8 cellular contexts compared by ENCODE assay signal in genomic region chr10:50992356-50992866, GRCh38.
DNase-seq lines count a peak whose midpoint lies in the region; ATAC-seq and TF ChIP-seq lines count a peak whose summit lies in the region.

No MANE protein-coding gene starts in this region.

- H3K36me3 ChIP-seq in RWPE2 (ENCODE audit: low read depth) (no peaks in the 10 kb centered on the region), esophagus squamous epithelium (no peaks in the 10 kb centered on the region), mesodermal cell (ENCODE audit: control insufficient read depth, insufficient read depth, low read length) (no peaks in the 10 kb centered on the region), thyroid gland (no peaks in the 10 kb centered on the region)

- H3K9me3 ChIP-seq in RWPE2 (ENCODE audit: severe bottlenecking) (no peaks in the 10 kb centered on the region), esophagus squamous epithelium (no peaks in the 10 kb centered on the region), mesodermal cell (ENCODE audit: control insufficient read depth, low read length) (no peaks in the 10 kb centered on the region), thyroid gland (no peaks in the 10 kb centered on the region)

- TF ChIP-seq POLR2A in esophagus squamous epithelium (IDR thresholded peaks at IDR 0.05) (no peak), thyroid gland (IDR thresholded peaks at IDR 0.05) (no peak)

- ATAC-seq in RWPE2 (ENCODE audit: low read depth) (0 out of 3 replicates have a peak, but pooled peaks have one; percentile 15), GM21576 (IDR thresholded peaks at IDR 0.05; ENCODE audit: unreplicated experiment) (no peak), HG02852 (IDR thresholded peaks at IDR 0.05; ENCODE audit: unreplicated experiment) (no peak)

- H3K4me3 ChIP-seq in RWPE2 (ENCODE audit: severe bottlenecking) (no peak overlapping the region), esophagus squamous epithelium (peak overlapping the region in 3 of 4 donors; percentile 53 to 72 (median 61)), mesodermal cell (ENCODE audit: extremely low read depth, insufficient read depth, low read length, poor library complexity, severe bottlenecking) (peak overlapping the region; percentile 57), thyroid gland (replicated peaks in 1 of 3) (peak overlapping the region in 2 of 3 donors; percentile 0 to 57)

- H3K4me1 ChIP-seq in RWPE2 (ENCODE audit: insufficient read depth, poor library complexity, severe bottlenecking) (no peaks in the 10 kb centered on the region), esophagus squamous epithelium (peaks cover 0 to 40% (median 5%) of the 10 kb centered on the region in 3 donors), mesodermal cell (ENCODE audit: control insufficient read depth, insufficient read depth, low read length, poor library complexity, severe bottlenecking) (peaks cover 12% of the 10 kb centered on the region), thyroid gland (no peaks in the 10 kb centered on the region)

- intact Hi-C loops in esophagus squamous epithelium (cut with DNase I) = no loop called here
- intact Hi-C loops in thyroid gland (cut with DNase I) = no loop called here

- WGBS in esophagus squamous epithelium, 2 donors = 46 to 50% methylated on average over 11 to 12 of the region's 13 CpGs
- 42 to 48% methylated on average over 5 to 8 of the region's 13 CpGs for WGBS in mesodermal cell (ENCODE audit: insufficient coverage in 2 of 2), 2 experiments
- WGBS in thyroid gland, 2 donors = 51 to 62% methylated on average over 12 to 13 of the region's 13 CpGs

- DNase-seq in RWPE2 (ENCODE audit: low spot score) (no peak), esophagus squamous epithelium (lab: John Stamatoyannopoulos, UW) (no peak), thyroid gland (no peak), NCI-H146 (lab: John Stamatoyannopoulos, UW) (no peak), DMS153 treated with DMSO at 0.1 percent for 48 hours (lab: John Stamatoyannopoulos, UW; ENCODE audit: unreplicated experiment) (no peak)

- no peak overlapping the region for H3K27ac ChIP-seq in RWPE2 (ENCODE audit: poor library complexity, severe bottlenecking)
- peak overlapping the region; percentile 58 to 87 (median 74) for H3K27ac ChIP-seq in esophagus squamous epithelium
- H3K27ac ChIP-seq in mesodermal cell (ENCODE audit: low read depth, low read length, severe bottlenecking) = no peak overlapping the region
- peak overlapping the region in 2 of 3 donors; percentile 69 to 85 for H3K27ac ChIP-seq in thyroid gland

- TF ChIP-seq CTCF in RWPE2 (IDR thresholded peaks at IDR 0.05; ENCODE audit: poor library complexity, severe bottlenecking) (no peak), esophagus squamous epithelium (IDR thresholded peaks at IDR 0.05) (no peak), thyroid gland (IDR thresholded peaks at IDR 0.05) (no peak)

- peaks cover 23% of the 10 kb centered on the region for H3K27me3 ChIP-seq in RWPE2 (ENCODE audit: insufficient read depth, poor library complexity, severe bottlenecking)
- peaks cover 0 to 45% (median 0%) of the 10 kb centered on the region in 4 donors for H3K27me3 ChIP-seq in esophagus squamous epithelium
- no peaks in the 10 kb centered on the region for H3K27me3 ChIP-seq in thyroid gland

Comparison
In these comparisons a context has a peak if more than half of its experiments do, and no peak if none do; other contexts are left out.
1. H3K27ac ChIP-seq: peak in esophagus squamous epithelium (4 of 4) and thyroid gland (2 of 3); none in RWPE2 (single experiment) and mesodermal cell (single experiment).